In the genomic region with DNA sequence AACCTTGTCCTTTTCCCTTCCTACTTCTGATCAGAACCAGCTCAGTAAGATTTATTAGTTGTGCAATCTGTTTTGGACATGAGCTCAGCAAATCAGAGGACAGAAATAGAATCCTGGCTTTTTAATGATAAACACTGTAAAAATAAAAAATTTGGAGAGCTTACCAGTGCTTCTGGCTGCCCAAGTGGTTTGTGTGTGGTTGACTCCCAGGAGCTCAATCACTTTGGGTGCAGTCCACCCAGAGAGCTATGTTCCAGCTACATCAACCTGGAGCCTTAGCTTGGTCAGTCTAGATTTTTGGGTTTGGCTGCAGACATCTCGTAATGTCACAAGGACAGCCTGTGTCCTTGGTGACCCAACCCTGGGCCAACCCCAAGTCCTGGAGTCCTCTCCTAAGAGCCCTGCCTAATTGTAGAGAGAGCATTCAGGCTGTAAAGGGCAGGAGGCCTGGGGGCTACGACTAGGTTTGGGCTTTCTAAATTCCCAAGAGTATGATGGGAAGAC, we compare ENCODE assay signal across 10 cellular contexts. TPM values are rescaled to one million over a fixed set of nuclear protein-coding genes. Genes with fewer than 3 reads are reported as not detected.
DNase-seq lines count a peak whose midpoint lies in the region; ATAC-seq, FAIRE-seq and TF ChIP-seq lines count a peak whose summit lies in the region.
"Had no signal": no experiment of that assay in that cellular context is flagged by ENCODE, and none has a peak within 500 bp of the region (broad histone marks: within the 10 kb centered on the region; RNA-seq: fewer than 3 reads in every experiment).

No MANE protein-coding gene starts in this region.

- H3K9me3 ChIP-seq in CD4-positive, alpha-beta T cell (ENCODE audit: control insufficient read depth, low read length) = no peaks in the 10 kb centered on the region

- no peak for TF ChIP-seq CTCF in CD4-positive, alpha-beta T cell (IDR thresholded peaks at IDR 0.05)
- no peak for TF ChIP-seq CTCF in fibroblast of mammary gland (conservative IDR thresholded peaks at IDR 0.05; ENCODE audit: control insufficient read depth, insufficient read depth, low read depth, low read length)
- no peak for TF ChIP-seq CTCF in omental fat pad (IDR thresholded peaks at IDR 0.05)

- peak overlapping the region; percentile 32 for H3K4me3 Mint-ChIP-seq in CD4-positive, alpha-beta T cell

- in situ Hi-C loops in SK-MEL-5 (cut with HindIII; ENCODE audit: low pct_unique_long_range_greater_than_20kb, low sequenced_read_pairs) = no loop called here
- in situ Hi-C loops in KBM-7 (cut with MboI; ENCODE audit: low pct_unique_long_range_greater_than_20kb, low sequenced_read_pairs) = no loop called here

- CTCF ChIA-PET in CD4-positive, alpha-beta T cell (lab: Charles Lee) = interaction anchor here (0.6 to 3.1 kb wide), 6 partner anchors 8 to 120 kb away, joined by 3 to 8 read pairs (median 4); no protein-coding TSS in a partner anchor

- H3K27me3 Mint-ChIP-seq in CD4-positive, alpha-beta T cell = no peaks in the 10 kb centered on the region

- FAIRE-seq in H54 (lab: Jason Lieb, UNC) = no peak

- intact Hi-C loops in CD4-positive, alpha-beta T cell (cut with DNase I, micrococcal nuclease) = loop anchor here in 1 of 2 experiments (2.0 to 10.0 kb wide), 4 partner anchors 15 to 1063 kb away; partner anchors contain the start of gene NAT10
- intact Hi-C loops in sciatic nerve (cut with DNase I) = no loop called here

- peak overlapping the region; percentile 96 for H3K27ac ChIP-seq in CD4-positive, alpha-beta T cell (ENCODE audit: low read depth, low read length)
- H3K27ac ChIP-seq: cardiac muscle cell had no signal

- H3K9me3 Mint-ChIP-seq in CD4-positive, alpha-beta T cell = no peaks in the 10 kb centered on the region

- peak overlapping the region; percentile 96 for H3K27ac Mint-ChIP-seq in CD4-positive, alpha-beta T cell

- H3K36me3 Mint-ChIP-seq in CD4-positive, alpha-beta T cell (ENCODE audit: low read depth) = peaks cover 82% of the 10 kb centered on the region

- peaks cover 100% of the 10 kb centered on the region for H3K4me1 Mint-ChIP-seq in CD4-positive, alpha-beta T cell (ENCODE audit: low read depth)

- no peaks in the 10 kb centered on the region for H3K27me3 ChIP-seq in CD4-positive, alpha-beta T cell (ENCODE audit: control insufficient read depth, insufficient read depth, low read length)
- H3K27me3 ChIP-seq: cardiac muscle cell had no signal

- DNase-seq in CD4-positive, alpha-beta T cell = no peak
- peak; percentile 53 for DNase-seq in SK-MEL-5 (ENCODE audit: low read depth, low spot score)
- peak; percentile 66 for DNase-seq in fibroblast of mammary gland (ENCODE audit: low read depth)
- no peak for DNase-seq in sciatic nerve (ENCODE audit: low spot score)
- DNase-seq in H54 (ENCODE audit: insufficient read length, low spot score) = no peak
- no peak for DNase-seq in omental fat pad (ENCODE audit: low spot score)
- no peak for DNase-seq in KBM-7
- DNase-seq in hepatic stellate cell (ENCODE audit: low spot score) = no peak
- DNase-seq: NCI-H1105 treated with DMSO at 0.1 percent for 48 hours had no signal

- no peak for TF ChIP-seq POLR2A in H54 (IDR thresholded peaks at IDR 0.05; ENCODE audit: low read depth, low read length)

- no peak overlapping the region for H3K4me3 ChIP-seq in fibroblast of mammary gland (ENCODE audit: control insufficient read depth, low read depth, low read length)
- H3K4me3 ChIP-seq: cardiac muscle cell had no signal

- no peak for ATAC-seq in CD4-positive, alpha-beta T cell (ENCODE audit: poor library complexity)
- ATAC-seq in sciatic nerve = peak; percentile 80
- ATAC-seq in omental fat pad (ENCODE audit: low FRiP score) = no peak

- POLR2A ChIA-PET in CD4-positive, alpha-beta T cell (lab: Charles Lee) = interaction anchor here (0.8 to 18.0 kb wide), 18 partner anchors 8 to 167 kb away, joined by 3 to 355 read pairs (median 10); partner anchors contain the start of gene CD44

RNA-seq across cellular contexts. Expression of gene CD44, which starts 28.5 kb away (rescaled TPM):
- total RNA-seq in CD4-positive, alpha-beta T cell = 1,000 to 10,000 TPM; 1,283 to 1,330 TPM
- 143 and 147 TPM in 2 replicates for total RNA-seq in SK-MEL-5 (2014; rRNA removed; shearing (Covaris generic))
- polyA plus RNA-seq in SK-MEL-5 (2015; cell fraction: cytosol; rRNA removed) = 871 and 897 TPM in 2 replicates
- 227 and 250 TPM in 2 replicates for polyA plus RNA-seq in SK-MEL-5 (2015; cell fraction: nucleus; rRNA removed)
- 188 TPM for total RNA-seq in sciatic nerve
- total RNA-seq in omental fat pad = 100 to 1,000 TPM in 3 of 4 donors, 10 to 100 TPM in 1; 92.7 to 627 (median 158) TPM

Comparison
In these comparisons a context has a peak if more than half of its experiments do, and no peak if none do; other contexts are left out.
1. DNase-seq: peak in SK-MEL-5 (single experiment) and fibroblast of mammary gland (single experiment); none in CD4-positive, alpha-beta T cell (0 of 10), sciatic nerve (single experiment), H54 (single experiment), omental fat pad (single experiment), KBM-7 (single experiment) and hepatic stellate cell (single experiment).